2 cellular contexts compared by ENCODE assay signal in the genomic region with DNA sequence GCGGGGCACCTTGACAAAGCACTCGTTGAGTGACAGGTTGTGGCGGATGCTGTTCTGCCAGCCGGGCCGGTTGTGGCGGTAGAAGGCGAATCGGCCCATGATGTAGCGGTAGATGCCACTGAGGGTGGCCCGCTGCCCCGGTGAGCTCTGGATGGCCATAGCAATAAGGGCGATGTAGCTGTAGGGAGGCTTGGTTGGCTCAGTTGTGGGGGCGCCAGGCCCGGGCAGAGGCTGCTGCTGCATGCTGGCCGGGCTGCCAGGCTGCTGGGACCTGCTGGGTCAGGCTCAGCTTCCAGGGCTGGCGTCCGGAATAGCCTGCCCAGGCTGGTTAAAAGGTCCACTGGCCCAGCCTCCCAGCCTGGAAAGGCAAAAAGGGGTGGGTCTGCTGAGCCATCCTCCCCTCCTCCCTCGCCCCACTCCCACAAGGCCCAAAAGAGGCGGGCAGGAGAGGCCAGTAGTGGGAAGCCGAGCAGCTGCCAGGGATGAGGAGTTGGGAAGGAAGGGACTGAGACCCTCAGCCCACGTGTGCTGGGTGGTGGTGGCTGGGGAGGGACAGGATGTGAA.
TF ChIP-seq lines count a peak whose summit lies in the region.

Gene FOXS1 (minus strand): TSS at position 305 of the 564 bp plus-strand sequence. CDS start 62 bp downstream, at position 243.

TF ChIP-seq in Ishikawa, 13 proteins besides CTCF, POLR2A, EP300 and RAD21:
- TF ChIP-seq, protein P1, sequence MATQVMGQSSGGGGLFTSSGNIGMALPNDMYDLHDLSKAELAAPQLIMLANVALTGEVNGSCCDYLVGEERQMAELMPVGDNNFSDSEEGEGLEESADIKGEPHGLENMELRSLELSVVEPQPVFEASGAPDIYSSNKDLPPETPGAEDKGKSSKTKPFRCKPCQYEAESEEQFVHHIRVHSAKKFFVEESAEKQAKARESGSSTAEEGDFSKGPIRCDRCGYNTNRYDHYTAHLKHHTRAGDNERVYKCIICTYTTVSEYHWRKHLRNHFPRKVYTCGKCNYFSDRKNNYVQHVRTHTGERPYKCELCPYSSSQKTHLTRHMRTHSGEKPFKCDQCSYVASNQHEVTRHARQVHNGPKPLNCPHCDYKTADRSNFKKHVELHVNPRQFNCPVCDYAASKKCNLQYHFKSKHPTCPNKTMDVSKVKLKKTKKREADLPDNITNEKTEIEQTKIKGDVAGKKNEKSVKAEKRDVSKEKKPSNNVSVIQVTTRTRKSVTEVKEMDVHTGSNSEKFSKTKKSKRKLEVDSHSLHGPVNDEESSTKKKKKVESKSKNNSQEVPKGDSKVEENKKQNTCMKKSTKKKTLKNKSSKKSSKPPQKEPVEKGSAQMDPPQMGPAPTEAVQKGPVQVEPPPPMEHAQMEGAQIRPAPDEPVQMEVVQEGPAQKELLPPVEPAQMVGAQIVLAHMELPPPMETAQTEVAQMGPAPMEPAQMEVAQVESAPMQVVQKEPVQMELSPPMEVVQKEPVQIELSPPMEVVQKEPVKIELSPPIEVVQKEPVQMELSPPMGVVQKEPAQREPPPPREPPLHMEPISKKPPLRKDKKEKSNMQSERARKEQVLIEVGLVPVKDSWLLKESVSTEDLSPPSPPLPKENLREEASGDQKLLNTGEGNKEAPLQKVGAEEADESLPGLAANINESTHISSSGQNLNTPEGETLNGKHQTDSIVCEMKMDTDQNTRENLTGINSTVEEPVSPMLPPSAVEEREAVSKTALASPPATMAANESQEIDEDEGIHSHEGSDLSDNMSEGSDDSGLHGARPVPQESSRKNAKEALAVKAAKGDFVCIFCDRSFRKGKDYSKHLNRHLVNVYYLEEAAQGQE (IDR thresholded peaks at IDR 0.05; ENCODE audit: low read depth): no peak
- no peak for TF ChIP-seq FOXM1 (IDR thresholded peaks at IDR 0.05; ENCODE audit: borderline replicate concordance, low read depth)
- TF ChIP-seq TCF12 (IDR thresholded peaks at IDR 0.05; ENCODE audit: low read depth): 0 out of 2 replicates have a peak, but pooled peaks have one; percentile 41
- TF ChIP-seq MAX (IDR thresholded peaks at IDR 0.05): no peak

TF ChIP-seq in H1, 55 proteins besides CTCF, POLR2A, EP300 and RAD21 (continued from another document):
- TF ChIP-seq, protein P2, sequence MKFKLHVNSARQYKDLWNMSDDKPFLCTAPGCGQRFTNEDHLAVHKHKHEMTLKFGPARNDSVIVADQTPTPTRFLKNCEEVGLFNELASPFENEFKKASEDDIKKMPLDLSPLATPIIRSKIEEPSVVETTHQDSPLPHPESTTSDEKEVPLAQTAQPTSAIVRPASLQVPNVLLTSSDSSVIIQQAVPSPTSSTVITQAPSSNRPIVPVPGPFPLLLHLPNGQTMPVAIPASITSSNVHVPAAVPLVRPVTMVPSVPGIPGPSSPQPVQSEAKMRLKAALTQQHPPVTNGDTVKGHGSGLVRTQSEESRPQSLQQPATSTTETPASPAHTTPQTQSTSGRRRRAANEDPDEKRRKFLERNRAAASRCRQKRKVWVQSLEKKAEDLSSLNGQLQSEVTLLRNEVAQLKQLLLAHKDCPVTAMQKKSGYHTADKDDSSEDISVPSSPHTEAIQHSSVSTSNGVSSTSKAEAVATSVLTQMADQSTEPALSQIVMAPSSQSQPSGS (IDR thresholded peaks at IDR 0.05; ENCODE audit: low read length): no peak
- TF ChIP-seq SIX5 (IDR thresholded peaks at IDR 0.05; ENCODE audit: low read depth, low read length) (no peak), RFX5 (IDR thresholded peaks at IDR 0.05; ENCODE audit: borderline replicate concordance, low read depth, low read length) (no peak), HDAC6 (IDR thresholded peaks at IDR 0.05; ENCODE audit: low read depth, low read length) (no peak), SP4 (IDR thresholded peaks at IDR 0.05; ENCODE audit: low read length) (no peak), POU5F1 (IDR thresholded peaks at IDR 0.05; ENCODE audit: low read depth, low read length) (no peak), SIN3A (conservative IDR thresholded peaks at IDR 0.05 in 1 of 2, IDR thresholded peaks at IDR 0.05 in 1 of 2; ENCODE audit: low read depth in 1 of 2, low read length in 2 of 2) (no peak), EZH2 (IDR thresholded peaks at IDR 0.05; ENCODE audit: low read depth, low read length, severe bottlenecking) (no peak), HDAC2 (IDR thresholded peaks at IDR 0.05; ENCODE audit: borderline replicate concordance in 1 of 2, low read depth in 2 of 2, low read length in 2 of 2) (no peak), RXRA (IDR thresholded peaks at IDR 0.05; ENCODE audit: insufficient read depth, low read depth, low read length) (no peak), CTBP2 (IDR thresholded peaks at IDR 0.05; ENCODE audit: borderline replicate concordance, insufficient read depth, insufficient read length, low read length) (no peak), SIRT6 (IDR thresholded peaks at IDR 0.05; ENCODE audit: low read length) (no peak), SAP30 (IDR thresholded peaks at IDR 0.05; ENCODE audit: insufficient read depth, insufficient replicate concordance, low read length) (no peak), TAF7 (optimal IDR thresholded peaks at IDR 0.05; ENCODE audit: borderline replicate concordance, low read depth, low read length) (no peak), JUN (IDR thresholded peaks at IDR 0.05; ENCODE audit: low read depth, low read length) (no peak)
- TF ChIP-seq, protein P3, sequence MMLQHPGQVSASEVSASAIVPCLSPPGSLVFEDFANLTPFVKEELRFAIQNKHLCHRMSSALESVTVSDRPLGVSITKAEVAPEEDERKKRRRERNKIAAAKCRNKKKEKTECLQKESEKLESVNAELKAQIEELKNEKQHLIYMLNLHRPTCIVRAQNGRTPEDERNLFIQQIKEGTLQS (IDR thresholded peaks at IDR 0.05; ENCODE audit: insufficient read depth, low read depth, low read length): no peak
- TF ChIP-seq, protein P4, sequence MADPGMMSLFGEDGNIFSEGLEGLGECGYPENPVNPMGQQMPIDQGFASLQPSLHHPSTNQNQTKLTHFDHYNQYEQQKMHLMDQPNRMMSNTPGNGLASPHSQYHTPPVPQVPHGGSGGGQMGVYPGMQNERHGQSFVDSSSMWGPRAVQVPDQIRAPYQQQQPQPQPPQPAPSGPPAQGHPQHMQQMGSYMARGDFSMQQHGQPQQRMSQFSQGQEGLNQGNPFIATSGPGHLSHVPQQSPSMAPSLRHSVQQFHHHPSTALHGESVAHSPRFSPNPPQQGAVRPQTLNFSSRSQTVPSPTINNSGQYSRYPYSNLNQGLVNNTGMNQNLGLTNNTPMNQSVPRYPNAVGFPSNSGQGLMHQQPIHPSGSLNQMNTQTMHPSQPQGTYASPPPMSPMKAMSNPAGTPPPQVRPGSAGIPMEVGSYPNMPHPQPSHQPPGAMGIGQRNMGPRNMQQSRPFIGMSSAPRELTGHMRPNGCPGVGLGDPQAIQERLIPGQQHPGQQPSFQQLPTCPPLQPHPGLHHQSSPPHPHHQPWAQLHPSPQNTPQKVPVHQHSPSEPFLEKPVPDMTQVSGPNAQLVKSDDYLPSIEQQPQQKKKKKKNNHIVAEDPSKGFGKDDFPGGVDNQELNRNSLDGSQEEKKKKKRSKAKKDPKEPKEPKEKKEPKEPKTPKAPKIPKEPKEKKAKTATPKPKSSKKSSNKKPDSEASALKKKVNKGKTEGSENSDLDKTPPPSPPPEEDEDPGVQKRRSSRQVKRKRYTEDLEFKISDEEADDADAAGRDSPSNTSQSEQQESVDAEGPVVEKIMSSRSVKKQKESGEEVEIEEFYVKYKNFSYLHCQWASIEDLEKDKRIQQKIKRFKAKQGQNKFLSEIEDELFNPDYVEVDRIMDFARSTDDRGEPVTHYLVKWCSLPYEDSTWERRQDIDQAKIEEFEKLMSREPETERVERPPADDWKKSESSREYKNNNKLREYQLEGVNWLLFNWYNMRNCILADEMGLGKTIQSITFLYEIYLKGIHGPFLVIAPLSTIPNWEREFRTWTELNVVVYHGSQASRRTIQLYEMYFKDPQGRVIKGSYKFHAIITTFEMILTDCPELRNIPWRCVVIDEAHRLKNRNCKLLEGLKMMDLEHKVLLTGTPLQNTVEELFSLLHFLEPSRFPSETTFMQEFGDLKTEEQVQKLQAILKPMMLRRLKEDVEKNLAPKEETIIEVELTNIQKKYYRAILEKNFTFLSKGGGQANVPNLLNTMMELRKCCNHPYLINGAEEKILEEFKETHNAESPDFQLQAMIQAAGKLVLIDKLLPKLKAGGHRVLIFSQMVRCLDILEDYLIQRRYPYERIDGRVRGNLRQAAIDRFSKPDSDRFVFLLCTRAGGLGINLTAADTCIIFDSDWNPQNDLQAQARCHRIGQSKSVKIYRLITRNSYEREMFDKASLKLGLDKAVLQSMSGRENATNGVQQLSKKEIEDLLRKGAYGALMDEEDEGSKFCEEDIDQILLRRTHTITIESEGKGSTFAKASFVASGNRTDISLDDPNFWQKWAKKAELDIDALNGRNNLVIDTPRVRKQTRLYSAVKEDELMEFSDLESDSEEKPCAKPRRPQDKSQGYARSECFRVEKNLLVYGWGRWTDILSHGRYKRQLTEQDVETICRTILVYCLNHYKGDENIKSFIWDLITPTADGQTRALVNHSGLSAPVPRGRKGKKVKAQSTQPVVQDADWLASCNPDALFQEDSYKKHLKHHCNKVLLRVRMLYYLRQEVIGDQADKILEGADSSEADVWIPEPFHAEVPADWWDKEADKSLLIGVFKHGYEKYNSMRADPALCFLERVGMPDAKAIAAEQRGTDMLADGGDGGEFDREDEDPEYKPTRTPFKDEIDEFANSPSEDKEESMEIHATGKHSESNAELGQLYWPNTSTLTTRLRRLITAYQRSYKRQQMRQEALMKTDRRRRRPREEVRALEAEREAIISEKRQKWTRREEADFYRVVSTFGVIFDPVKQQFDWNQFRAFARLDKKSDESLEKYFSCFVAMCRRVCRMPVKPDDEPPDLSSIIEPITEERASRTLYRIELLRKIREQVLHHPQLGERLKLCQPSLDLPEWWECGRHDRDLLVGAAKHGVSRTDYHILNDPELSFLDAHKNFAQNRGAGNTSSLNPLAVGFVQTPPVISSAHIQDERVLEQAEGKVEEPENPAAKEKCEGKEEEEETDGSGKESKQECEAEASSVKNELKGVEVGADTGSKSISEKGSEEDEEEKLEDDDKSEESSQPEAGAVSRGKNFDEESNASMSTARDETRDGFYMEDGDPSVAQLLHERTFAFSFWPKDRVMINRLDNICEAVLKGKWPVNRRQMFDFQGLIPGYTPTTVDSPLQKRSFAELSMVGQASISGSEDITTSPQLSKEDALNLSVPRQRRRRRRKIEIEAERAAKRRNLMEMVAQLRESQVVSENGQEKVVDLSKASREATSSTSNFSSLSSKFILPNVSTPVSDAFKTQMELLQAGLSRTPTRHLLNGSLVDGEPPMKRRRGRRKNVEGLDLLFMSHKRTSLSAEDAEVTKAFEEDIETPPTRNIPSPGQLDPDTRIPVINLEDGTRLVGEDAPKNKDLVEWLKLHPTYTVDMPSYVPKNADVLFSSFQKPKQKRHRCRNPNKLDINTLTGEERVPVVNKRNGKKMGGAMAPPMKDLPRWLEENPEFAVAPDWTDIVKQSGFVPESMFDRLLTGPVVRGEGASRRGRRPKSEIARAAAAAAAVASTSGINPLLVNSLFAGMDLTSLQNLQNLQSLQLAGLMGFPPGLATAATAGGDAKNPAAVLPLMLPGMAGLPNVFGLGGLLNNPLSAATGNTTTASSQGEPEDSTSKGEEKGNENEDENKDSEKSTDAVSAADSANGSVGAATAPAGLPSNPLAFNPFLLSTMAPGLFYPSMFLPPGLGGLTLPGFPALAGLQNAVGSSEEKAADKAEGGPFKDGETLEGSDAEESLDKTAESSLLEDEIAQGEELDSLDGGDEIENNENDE (IDR thresholded peaks at IDR 0.05; ENCODE audit: insufficient replicate concordance, low read length): no peak
